15 cellular contexts compared by ENCODE assay signal in genomic region chr2:25256486-25256875, GRCh38.
DNase-seq lines count a peak whose midpoint lies in the region; ATAC-seq and TF ChIP-seq lines count a peak whose summit lies in the region.
"Had no signal": no experiment of that assay in that cellular context is flagged by ENCODE, and none has a peak within 500 bp of the region (broad histone marks: within the 10 kb centered on the region; RNA-seq: fewer than 3 reads in every experiment).

No MANE protein-coding gene starts in this region.

- peak overlapping the region in 3 of 5 donors; percentile 1 to 80 (median 29) for H3K27ac ChIP-seq in stomach

- WGBS in stomach, 5 donors, result 58 to 71% (median 63%) methylated on average over 2 of the region's 2 CpGs

- peaks cover 9% of the 10 kb centered on the region for H3K4me1 Mint-ChIP-seq in activated CD4-positive, alpha-beta memory T cell treated with anti-CD3 and anti-CD28 coated beads for 36 hours (ENCODE audit: low read depth)
- peaks cover 8% of the 10 kb centered on the region for H3K4me1 Mint-ChIP-seq in activated CD4-positive, alpha-beta memory T cell treated with anti-CD3 and anti-CD28 coated beads, Interleukin-2, amount 10 ng/mL, durations not matched to agents 7 days and 5 days
- H3K4me1 Mint-ChIP-seq in activated T-helper 2 cell treated with anti-CD3 and anti-CD28 coated beads, Interferon-gamma antibody, Interleukin-2, Interleukin-4, amounts not matched to agents 10 μg/mL and 5 μg/mL and 100 μg/mL, durations not matched to agents 14 hours and 24 hours and 36 hours (ENCODE audit: low read depth), result peaks cover 15% of the 10 kb centered on the region
- no peaks in the 10 kb centered on the region for H3K4me1 Mint-ChIP-seq in memory B cell

- no peak for TF ChIP-seq EP300 in stomach (IDR thresholded peaks at IDR 0.05)

- ATAC-seq in memory B cell (ENCODE audit: low read depth) (no peak), GM21390 (IDR thresholded peaks at IDR 0.05; ENCODE audit: unreplicated experiment) (no peak), HG03095 (IDR thresholded peaks at IDR 0.05; ENCODE audit: unreplicated experiment) (no peak)

- peaks cover 23 to 50% (median 31%) of the 10 kb centered on the region in 4 donors for H3K4me1 ChIP-seq in stomach

- peaks cover 32% of the 10 kb centered on the region for H3K36me3 Mint-ChIP-seq in activated CD4-positive, alpha-beta memory T cell treated with anti-CD3 and anti-CD28 coated beads for 36 hours
- peaks cover 16% of the 10 kb centered on the region for H3K36me3 Mint-ChIP-seq in activated CD4-positive, alpha-beta memory T cell treated with anti-CD3 and anti-CD28 coated beads, Interleukin-2, amount 10 ng/mL, durations not matched to agents 7 days and 5 days (ENCODE audit: low read depth)
- H3K36me3 Mint-ChIP-seq in activated T-helper 2 cell treated with anti-CD3 and anti-CD28 coated beads, Interferon-gamma antibody, Interleukin-2, Interleukin-4, amounts not matched to agents 10 μg/mL and 5 μg/mL and 100 μg/mL, durations not matched to agents 14 hours and 24 hours and 36 hours (ENCODE audit: low read depth), result peaks cover 56% of the 10 kb centered on the region
- H3K36me3 Mint-ChIP-seq in memory B cell, result peaks cover 9% of the 10 kb centered on the region

- peak overlapping the region; percentile 29 for H3K27ac Mint-ChIP-seq in activated CD4-positive, alpha-beta memory T cell treated with anti-CD3 and anti-CD28 coated beads for 36 hours
- H3K27ac Mint-ChIP-seq in activated CD4-positive, alpha-beta memory T cell treated with anti-CD3 and anti-CD28 coated beads, Interleukin-2, amount 10 ng/mL, durations not matched to agents 7 days and 5 days, result no peak overlapping the region
- H3K27ac Mint-ChIP-seq in activated T-helper 2 cell treated with anti-CD3 and anti-CD28 coated beads, Interferon-gamma antibody, Interleukin-2, Interleukin-4, amounts not matched to agents 10 μg/mL and 5 μg/mL and 100 μg/mL, durations not matched to agents 14 hours and 24 hours and 36 hours, result peak overlapping the region; percentile 53
- peak overlapping the region; percentile 1 for H3K27ac Mint-ChIP-seq in memory B cell
- H3K27ac Mint-ChIP-seq: mesothelial cell of epicardium had no signal

- DNase-seq in activated CD4-positive, alpha-beta memory T cell treated with anti-CD3 and anti-CD28 coated beads for 36 hours, result no peak
- no peak for DNase-seq in activated CD4-positive, alpha-beta memory T cell treated with anti-CD3 and anti-CD28 coated beads, Interleukin-2, amount 10 ng/mL, durations not matched to agents 7 days and 5 days
- DNase-seq in activated T-helper 2 cell treated with anti-CD3 and anti-CD28 coated beads, Interferon-gamma antibody, Interleukin-2, Interleukin-4, amounts not matched to agents 10 μg/mL and 5 μg/mL and 100 μg/mL, durations not matched to agents 14 hours and 24 hours and 36 hours (ENCODE audit: low spot score), result no peak
- no peak for DNase-seq in memory B cell (ENCODE audit: low spot score in 2 of 2)
- no peak for DNase-seq in stomach
- no peak for DNase-seq in NCI-H2107 treated with DMSO at 0.1 percent for 48 hours (lab: John Stamatoyannopoulos, UW; ENCODE audit: unreplicated experiment)
- DNase-seq: activated CD4-positive, alpha-beta T cell treated with anti-CD3 and anti-CD28 coated beads, Interleukin-2, amount 50 U/mL, for 48 hours; activated gamma-delta T cell; foreskin melanocyte; GOT3; stimulated activated CD4-positive, alpha-beta T cell treated with anti-CD3 and anti-CD28 coated beads, Interleukin-1b, Interleukin-23, amount 100 ng/mL, for 48 hours; stimulated activated CD8-positive, alpha-beta memory T cell treated with anti-CD3 and anti-CD28 coated beads, Interleukin-4, amount 100 ng/mL, for 48 hours had no signal

- intact Hi-C loops in activated CD4-positive, alpha-beta memory T cell treated with anti-CD3 and anti-CD28 coated beads for 36 hours (cut with micrococcal nuclease), result no loop called here
- intact Hi-C loops in activated T-helper 2 cell treated with anti-CD3 and anti-CD28 coated beads, Interferon-gamma antibody, Interleukin-2, Interleukin-4, amounts not matched to agents 10 μg/mL and 5 μg/mL and 100 μg/mL, durations not matched to agents 14 hours and 24 hours and 36 hours (cut with micrococcal nuclease), result no loop called here
- intact Hi-C loops in stomach (cut with DNase I; ENCODE audit: low total_unique reads), result no loop called here

- no peaks in the 10 kb centered on the region for H3K27me3 ChIP-seq in stomach

- CTCF ChIA-PET in activated CD4-positive, alpha-beta memory T cell treated with anti-CD3 and anti-CD28 coated beads for 36 hours (lab: Charles Lee), result no interaction called here
- CTCF ChIA-PET in activated CD4-positive, alpha-beta memory T cell treated with anti-CD3 and anti-CD28 coated beads, Interleukin-2, amount 10 ng/mL, durations not matched to agents 7 days and 5 days (lab: Charles Lee), result no interaction called here

- H3K36me3 ChIP-seq in stomach, result peaks cover 5 to 50% (median 25%) of the 10 kb centered on the region in 4 donors

- H3K4me3 Mint-ChIP-seq in activated CD4-positive, alpha-beta memory T cell treated with anti-CD3 and anti-CD28 coated beads for 36 hours, result no peak overlapping the region
- no peak overlapping the region for H3K4me3 Mint-ChIP-seq in activated CD4-positive, alpha-beta memory T cell treated with anti-CD3 and anti-CD28 coated beads, Interleukin-2, amount 10 ng/mL, durations not matched to agents 7 days and 5 days
- no peak overlapping the region for H3K4me3 Mint-ChIP-seq in activated T-helper 2 cell treated with anti-CD3 and anti-CD28 coated beads, Interferon-gamma antibody, Interleukin-2, Interleukin-4, amounts not matched to agents 10 μg/mL and 5 μg/mL and 100 μg/mL, durations not matched to agents 14 hours and 24 hours and 36 hours (ENCODE audit: low read depth)
- no peak overlapping the region for H3K4me3 Mint-ChIP-seq in memory B cell
- H3K4me3 Mint-ChIP-seq: mesothelial cell of epicardium had no signal

- no peaks in the 10 kb centered on the region for H3K9me3 Mint-ChIP-seq in activated CD4-positive, alpha-beta memory T cell treated with anti-CD3 and anti-CD28 coated beads for 36 hours
- no peaks in the 10 kb centered on the region for H3K9me3 Mint-ChIP-seq in activated CD4-positive, alpha-beta memory T cell treated with anti-CD3 and anti-CD28 coated beads, Interleukin-2, amount 10 ng/mL, durations not matched to agents 7 days and 5 days
- H3K9me3 Mint-ChIP-seq in activated T-helper 2 cell treated with anti-CD3 and anti-CD28 coated beads, Interferon-gamma antibody, Interleukin-2, Interleukin-4, amounts not matched to agents 10 μg/mL and 5 μg/mL and 100 μg/mL, durations not matched to agents 14 hours and 24 hours and 36 hours, result no peaks in the 10 kb centered on the region
- H3K9me3 Mint-ChIP-seq in memory B cell, result no peaks in the 10 kb centered on the region
- H3K9me3 Mint-ChIP-seq: mesothelial cell of epicardium had no signal

- POLR2A ChIA-PET in activated CD4-positive, alpha-beta memory T cell treated with anti-CD3 and anti-CD28 coated beads for 36 hours (lab: Charles Lee), result no interaction called here
- POLR2A ChIA-PET in activated CD4-positive, alpha-beta memory T cell treated with anti-CD3 and anti-CD28 coated beads, Interleukin-2, amount 10 ng/mL, durations not matched to agents 7 days and 5 days (lab: Charles Lee), result no interaction called here

- TF ChIP-seq POLR2A in stomach (IDR thresholded peaks at IDR 0.05), result no peak

- no peak for TF ChIP-seq CTCF in stomach (IDR thresholded peaks at IDR 0.05)

- no peak overlapping the region for H3K4me3 ChIP-seq in stomach

- H3K27me3 Mint-ChIP-seq in activated CD4-positive, alpha-beta memory T cell treated with anti-CD3 and anti-CD28 coated beads for 36 hours, result no peaks in the 10 kb centered on the region
- no peaks in the 10 kb centered on the region for H3K27me3 Mint-ChIP-seq in activated CD4-positive, alpha-beta memory T cell treated with anti-CD3 and anti-CD28 coated beads, Interleukin-2, amount 10 ng/mL, durations not matched to agents 7 days and 5 days
- H3K27me3 Mint-ChIP-seq in activated T-helper 2 cell treated with anti-CD3 and anti-CD28 coated beads, Interferon-gamma antibody, Interleukin-2, Interleukin-4, amounts not matched to agents 10 μg/mL and 5 μg/mL and 100 μg/mL, durations not matched to agents 14 hours and 24 hours and 36 hours (ENCODE audit: low read depth), result no peaks in the 10 kb centered on the region
- no peaks in the 10 kb centered on the region for H3K27me3 Mint-ChIP-seq in memory B cell

- no peaks in the 10 kb centered on the region for H3K9me3 ChIP-seq in stomach
